Comparison of ENCODE assay signal across 22 cellular contexts in the genomic region with DNA sequence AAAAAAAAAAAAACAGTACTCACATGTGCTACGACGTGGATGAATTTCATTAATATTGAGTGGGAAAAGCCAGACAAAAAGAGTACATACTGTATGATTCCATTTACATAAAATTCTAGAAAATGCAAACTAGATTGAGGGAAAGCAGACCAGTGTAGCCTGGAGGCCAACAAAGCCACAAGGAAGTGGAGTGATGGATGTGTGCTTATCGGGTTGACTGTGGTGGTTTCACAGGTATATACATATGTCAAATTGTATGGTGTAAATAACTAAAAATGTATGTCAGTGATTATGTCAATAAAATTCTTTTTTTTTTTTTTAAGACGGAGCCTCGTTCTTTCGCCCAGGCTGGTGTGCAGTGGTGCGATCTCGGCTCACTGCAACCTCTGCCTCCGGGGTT. TPM values are rescaled to one million over a fixed set of nuclear protein-coding genes. Genes with fewer than 3 reads are reported as not detected.
A peak's percentile ranks its signal among the peaks of the same experiment; 100 is the strongest.
DNase-seq lines count a peak whose midpoint lies in the region; ATAC-seq and TF ChIP-seq lines count a peak whose summit lies in the region.
"Had no signal": no experiment of that assay in that cellular context is flagged by ENCODE, and none has a peak within 500 bp of the region (broad histone marks: within the 10 kb centered on the region; RNA-seq: fewer than 3 reads in every experiment).

No MANE protein-coding gene starts in this region.

- peak in 1 of 5 donors; percentile 27 for DNase-seq in CD8-positive, alpha-beta memory T cell
- DNase-seq in T-cell (no peak), osteoblast (ENCODE audit: insufficient read length, low spot score, missing footprints) (peak; percentile 60), vagina (ENCODE audit: extremely low spot score in 2 of 2) (no peak), NCI-H2227 treated with DMSO at 0.1 percent for 48 hours (lab: John Stamatoyannopoulos, UW) (no peak), head of caudate nucleus (no peak), right lobe of liver (no peak)
- DNase-seq: AML-193, Calu3, GOT3, MM.1S, NCI-H1092 treated with DMSO at 0.1 percent for 48 hours, NCI-H146, NCI-H2029 treated with DMSO at 0.1 percent for 48 hours, NCI-H2171 treated with DMSO at 0.1 percent for 48 hours, NCI-H446 treated with DMSO at 0.1 percent for 48 hours, NCI-H774, OCI-M1, SHP77 treated with DMSO at 0.1 percent for 48 hours had no signal

- peaks cover 30% of the 10 kb centered on the region for H3K4me1 ChIP-seq in CD8-positive, alpha-beta memory T cell (ENCODE audit: insufficient read depth, low read length)
- peaks cover 32% of the 10 kb centered on the region for H3K4me1 ChIP-seq in osteoblast (ENCODE audit: insufficient read depth, low read length)
- peaks cover 33% of the 10 kb centered on the region for H3K4me1 ChIP-seq in vagina
- peaks cover 0 to 20% (median 7%) of the 10 kb centered on the region in 4 donors for H3K4me1 ChIP-seq in right lobe of liver

- peaks cover 3% of the 10 kb centered on the region for H3K36me3 ChIP-seq in CD8-positive, alpha-beta memory T cell (ENCODE audit: insufficient read depth, low read length)
- H3K36me3 ChIP-seq in osteoblast (ENCODE audit: insufficient read depth, low read length) = peaks cover 18% of the 10 kb centered on the region
- peaks cover 0 to 8% of the 10 kb centered on the region in 2 donors for H3K36me3 ChIP-seq in vagina
- H3K36me3 ChIP-seq in right lobe of liver = peaks cover 0 to 16% (median 3%) of the 10 kb centered on the region in 4 donors

- peaks cover 13% of the 10 kb centered on the region for H3K79me2 ChIP-seq in osteoblast (ENCODE audit: insufficient read depth, low read length)

- CTCF ChIA-PET in CD8-positive, alpha-beta memory T cell (lab: Charles Lee) = interaction anchor here (1.1 kb wide), 1 partner anchor 29 kb away, joined by 3 read pairs; no protein-coding TSS in a partner anchor
- CTCF ChIA-PET in T-cell (lab: Charles Lee) = interaction anchor here in 1 of 2 donors (0.7 to 1.3 kb wide), 2 partner anchors 66 to 165 kb away, joined by 3 to 4 read pairs; no protein-coding TSS in a partner anchor

- no peak for TF ChIP-seq POLR2A in vagina (IDR thresholded peaks at IDR 0.05)
- no peak for TF ChIP-seq POLR2A in right lobe of liver (IDR thresholded peaks at IDR 0.05)

- no peak overlapping the region for H3K27ac ChIP-seq in CD8-positive, alpha-beta memory T cell (ENCODE audit: low read depth, low read length)
- H3K27ac ChIP-seq in osteoblast (ENCODE audit: low read depth, low read length) = no peak overlapping the region
- H3K27ac ChIP-seq in vagina = peak overlapping the region; percentile 94
- no peak overlapping the region for H3K27ac ChIP-seq in right lobe of liver

- peaks cover 0 to 3% of the 10 kb centered on the region in 2 donors for H3K27me3 Mint-ChIP-seq in CD8-positive, alpha-beta memory T cell
- no peaks in the 10 kb centered on the region for H3K27me3 Mint-ChIP-seq in T-cell

- peak overlapping the region in 6 of 8 donors; percentile 9 to 94 (median 26) for H3K27ac Mint-ChIP-seq in CD8-positive, alpha-beta memory T cell
- H3K27ac Mint-ChIP-seq in T-cell = peak overlapping the region; percentile 4 to 66

- H3K4me3 ChIP-seq in CD8-positive, alpha-beta memory T cell (ENCODE audit: low read length) = no peak overlapping the region
- H3K4me3 ChIP-seq in osteoblast (ENCODE audit: insufficient read depth, low read length) (no peak overlapping the region), vagina (no peak overlapping the region), right lobe of liver (no peak overlapping the region)

- H3K9me3 ChIP-seq in CD8-positive, alpha-beta memory T cell (ENCODE audit: low read length) = no peaks in the 10 kb centered on the region
- H3K9me3 ChIP-seq in osteoblast (ENCODE audit: low read depth, low read length) (no peaks in the 10 kb centered on the region), vagina (no peaks in the 10 kb centered on the region), right lobe of liver (no peaks in the 10 kb centered on the region)

- peaks cover 10% of the 10 kb centered on the region for H4K20me1 ChIP-seq in osteoblast (ENCODE audit: insufficient read depth, low read length)

- WGBS in right lobe of liver (ENCODE audit: insufficient coverage, low coverage, low lambda C conversion rate, missing lambda C conversion rate) = 82% methylated on average over 7 of the region's 9 CpGs

- H3K4me3 Mint-ChIP-seq in CD8-positive, alpha-beta memory T cell = peak overlapping the region in 1 of 7 donors; percentile 38
- no peak overlapping the region for H3K4me3 Mint-ChIP-seq in T-cell
- H3K4me3 Mint-ChIP-seq: CD14-positive monocyte had no signal

- TF ChIP-seq CTCF in osteoblast (IDR thresholded peaks at IDR 0.05; ENCODE audit: extremely low read depth, low read depth, low read length) (no peak), vagina (IDR thresholded peaks at IDR 0.05) (no peak), right lobe of liver (IDR thresholded peaks at IDR 0.05) (no peak)

- H3K36me3 Mint-ChIP-seq in CD8-positive, alpha-beta memory T cell = peaks cover 0 to 15% (median 2%) of the 10 kb centered on the region in 3 donors
- peaks cover 9% of the 10 kb centered on the region for H3K36me3 Mint-ChIP-seq in T-cell

- H3K9me3 Mint-ChIP-seq in CD8-positive, alpha-beta memory T cell = no peaks in the 10 kb centered on the region
- H3K9me3 Mint-ChIP-seq in T-cell = no peaks in the 10 kb centered on the region

- H2AFZ ChIP-seq in osteoblast (ENCODE audit: low read length) = no peak overlapping the region

- intact Hi-C loops in vagina (cut with DNase I) (loop anchor here (10.0 kb wide), 1 partner anchor 63 kb away; no protein-coding TSS in a partner anchor), head of caudate nucleus (cut with DNase I) (no loop called here), right lobe of liver (cut with DNase I) (no loop called here)

- no peak for ATAC-seq in T-cell (replicated peaks in 1 of 4)
- ATAC-seq in right lobe of liver = no peak
- ATAC-seq: HCT116, SK-N-SH treated with all-trans-retinoic acid at 6 μM for 48 hours had no signal

- H3K27me3 ChIP-seq in CD8-positive, alpha-beta memory T cell (ENCODE audit: insufficient read depth, low read length, poor library complexity, severe bottlenecking) = no peaks in the 10 kb centered on the region
- H3K27me3 ChIP-seq in osteoblast (ENCODE audit: insufficient read depth, low read length) (no peaks in the 10 kb centered on the region), vagina (no peaks in the 10 kb centered on the region), right lobe of liver (no peaks in the 10 kb centered on the region)

- H3K4me1 Mint-ChIP-seq in CD8-positive, alpha-beta memory T cell = peaks cover 25 to 36% (median 26%) of the 10 kb centered on the region in 3 donors
- peaks cover 24 to 29% (median 27%) of the 10 kb centered on the region in 3 donors for H3K4me1 Mint-ChIP-seq in T-cell

- POLR2A ChIA-PET in CD8-positive, alpha-beta memory T cell (lab: Charles Lee) = no interaction called here
- POLR2A ChIA-PET in T-cell (lab: Charles Lee) = no interaction called here

- H3K4me2 ChIP-seq in osteoblast (ENCODE audit: insufficient read depth, low read length) = no peak overlapping the region

RNA-seq across cellular contexts. Expression of gene PLD6, which starts 1.9 kb away (rescaled TPM):
- 10 to 100 TPM; 26.5 to 28.4 TPM for total RNA-seq in CD8-positive, alpha-beta memory T cell
- 6.9 TPM for polyA plus RNA-seq in CD8-positive, alpha-beta memory T cell
- total RNA-seq in T-cell (10 to 100 TPM in 4 of 5 donors, 1 to 10 TPM in 1; 7.3 to 18.3 (median 11.1) TPM), osteoblast (1.4 and 2.7 TPM in 2 replicates), vagina (0.74 TPM), right lobe of liver (1 to 10 TPM in 5 of 6 experiments, under 1 TPM in 1; 0.68 to 3.6 (median 2.8) TPM)

RNA-seq across cellular contexts. Expression of gene FLCN, which starts 29.0 kb away (rescaled TPM):
- 10 to 100 TPM; 26.9 to 30.7 TPM for total RNA-seq in CD8-positive, alpha-beta memory T cell
- polyA plus RNA-seq in CD8-positive, alpha-beta memory T cell = 3.8 TPM
- total RNA-seq in T-cell (10 to 100 TPM; 37.2 to 84.9 (median 70.8) TPM), osteoblast (104 and 174 TPM in 2 replicates), vagina (82.0 TPM), right lobe of liver (10 to 100 TPM; 25.4 to 44.3 (median 35.9) TPM)
